In genomic region chr14:28982228-28982627, GRCh38 we compare ENCODE assay signal across 20 cellular contexts.
DNase-seq lines count a peak whose midpoint lies in the region; TF ChIP-seq lines count a peak whose summit lies in the region.
"Had no signal": no experiment of that assay in that cellular context is flagged by ENCODE, and none has a peak within 500 bp of the region (broad histone marks: within the 10 kb centered on the region; RNA-seq: fewer than 3 reads in every experiment).

No MANE protein-coding gene starts in this region.

- TF ChIP-seq POLR2A in breast epithelium (IDR thresholded peaks at IDR 0.05), result no peak

- no peaks in the 10 kb centered on the region for H3K9me3 ChIP-seq in breast epithelium
- H3K9me3 ChIP-seq: A549 had no signal

- no peak overlapping the region for H3K4me3 ChIP-seq in LNCaP clone FGC (ENCODE audit: low read depth, low read length)
- no peak overlapping the region for H3K4me3 ChIP-seq in breast epithelium
- H3K4me3 ChIP-seq: A549; BLaER1 treated with 17β-estradiol and CSF1 and Interleukin-3, amounts not matched to agents 10 nM and 100 nM had no signal

- no peaks in the 10 kb centered on the region for H3K4me1 ChIP-seq in breast epithelium
- H3K4me1 ChIP-seq: A549; BLaER1 treated with 17β-estradiol and CSF1 and Interleukin-3, amounts not matched to agents 10 nM and 100 nM had no signal

- TF ChIP-seq CTCF in C4-2B (conservative IDR thresholded peaks at IDR 0.05), result no peak
- no peak for TF ChIP-seq CTCF in LNCaP clone FGC (IDR thresholded peaks at IDR 0.05; ENCODE audit: control insufficient read depth, extremely low read depth, insufficient read depth)
- no peak for TF ChIP-seq CTCF in VCaP (conservative IDR thresholded peaks at IDR 0.05)
- TF ChIP-seq CTCF in breast epithelium (IDR thresholded peaks at IDR 0.05), result no peak

- peak; percentile 70 for DNase-seq in LNCaP clone FGC (ENCODE audit: low read depth)
- DNase-seq in breast epithelium (ENCODE audit: low spot score in 2 of 2), result no peak
- DNase-seq in GF-D8 (lab: John Stamatoyannopoulos, UW), result no peak
- no peak for DNase-seq in SHP77 treated with DMSO at 0.1 percent for 48 hours (lab: John Stamatoyannopoulos, UW)
- DNase-seq: AML-193; CD4-positive, alpha-beta memory T cell; CD4-positive, CD25-positive, alpha-beta regulatory T cell; CD8-positive, alpha-beta memory T cell; COR-L47; DMS 273 treated with DMSO at 0.1 percent for 48 hours; DMS153; DMS53; DMS79; DND-41; EL; GDM1 had no signal

- intact Hi-C loops in breast epithelium (cut with DNase I; ENCODE audit: low total_unique reads), result no loop called here

- H3K27ac ChIP-seq in C4-2B (peak overlapping the region; percentile 67; the same call in 1 of the 2 replicates), VCaP (peak overlapping the region; percentile 86), breast epithelium (no peak overlapping the region)
- H3K27ac ChIP-seq: A549; BLaER1 treated with 17β-estradiol and CSF1 and Interleukin-3, amounts not matched to agents 10 nM and 100 nM had no signal

- no peaks in the 10 kb centered on the region for H3K36me3 ChIP-seq in breast epithelium
- H3K36me3 ChIP-seq: BLaER1 treated with 17β-estradiol and CSF1 and Interleukin-3, amounts not matched to agents 10 nM and 100 nM had no signal

- no peaks in the 10 kb centered on the region for H3K27me3 ChIP-seq in breast epithelium
- H3K27me3 ChIP-seq: BLaER1 treated with 17β-estradiol and CSF1 and Interleukin-3, amounts not matched to agents 10 nM and 100 nM had no signal

Comparison
In these comparisons a context has a peak if more than half of its experiments do, and no peak if none do; other contexts are left out.
1. H3K27ac ChIP-seq: peak in C4-2B (single experiment) and VCaP (single experiment); none in breast epithelium (0 of 2).